10 cellular contexts compared by ENCODE assay signal in the genomic region with DNA sequence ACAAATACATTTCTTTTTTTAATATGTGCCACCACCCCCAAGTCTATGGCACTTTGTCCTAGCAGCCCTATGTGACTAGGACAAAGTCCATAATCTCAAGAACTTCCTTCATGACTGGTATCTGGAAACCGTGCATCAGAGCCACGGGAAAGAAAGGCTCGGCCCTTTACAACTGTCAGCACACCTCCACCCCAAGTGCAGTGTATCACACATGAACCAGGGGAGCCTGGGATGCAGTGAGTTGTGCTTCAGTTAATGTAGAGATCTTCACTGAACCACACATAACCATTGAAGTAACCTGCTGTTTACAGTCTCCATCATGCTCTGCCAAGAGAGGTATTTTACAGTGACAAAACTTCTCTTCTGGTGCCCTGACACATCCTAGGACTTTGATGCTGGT. TPM values are rescaled to one million over a fixed set of nuclear protein-coding genes. Genes with fewer than 3 reads are reported as not detected.
A peak's percentile ranks its signal among the peaks of the same experiment; 100 is the strongest.
DNase-seq lines count a peak whose midpoint lies in the region; ATAC-seq, FAIRE-seq and TF ChIP-seq lines count a peak whose summit lies in the region.
"Not testable (repeated sequence)": the region's sequence is repeated elsewhere in the genome, so short reads cannot be mapped to it uniquely, and the experiment has no call there.
"Had no signal": no experiment of that assay in that cellular context is flagged by ENCODE, and none has a peak within 500 bp of the region (broad histone marks: within the 10 kb centered on the region; RNA-seq: fewer than 3 reads in every experiment).

No MANE protein-coding gene starts in this region.

- H3K9me3 Mint-ChIP-seq in activated CD4-positive, alpha-beta T cell treated with anti-CD3 and anti-CD28 coated beads, Interleukin-2, amount 10 ng/mL, durations not matched to agents 24 days and 14 days, result not testable (repeated sequence)

- not testable (repeated sequence) for H3K4me3 Mint-ChIP-seq in activated CD4-positive, alpha-beta T cell treated with anti-CD3 and anti-CD28 coated beads, Interleukin-2, amount 10 ng/mL, durations not matched to agents 24 days and 14 days

- H3K9me3 ChIP-seq in colonic mucosa; mucosa of descending colon; mucosa of rectum (ENCODE audit: control insufficient read depth in 2 of 2, low read length in 2 of 2); small intestine (ENCODE audit: control insufficient read depth, low read depth); transverse colon: not testable (repeated sequence)

- not testable (repeated sequence) for TF ChIP-seq CTCF in colonic mucosa (IDR thresholded peaks at IDR 0.05); mucosa of descending colon (IDR thresholded peaks at IDR 0.05); transverse colon (IDR thresholded peaks at IDR 0.05)

- not testable (repeated sequence) for TF ChIP-seq POLR2A in transverse colon (IDR thresholded peaks at IDR 0.05)

- in situ Hi-C loops in transverse colon (cut with MboI; ENCODE audit: low pct_ligation_motif_present in 1 of 4, low pct_unique_long_range_greater_than_20kb in 1 of 4, low sequenced_read_pairs in 3 of 4), result not testable (repeated sequence)

- intact Hi-C loops in activated CD4-positive, alpha-beta T cell treated with anti-CD3 and anti-CD28 coated beads, Interleukin-2, amount 10 ng/mL, durations not matched to agents 24 days and 14 days (cut with micrococcal nuclease); colonic mucosa (cut with DNase I); left colon (cut with DNase I, micrococcal nuclease); mucosa of descending colon (cut with DNase I, micrococcal nuclease); transverse colon (cut with DNase I; ENCODE audit: low total_unique reads): not testable (repeated sequence)

- H3K4me1 Mint-ChIP-seq in activated CD4-positive, alpha-beta T cell treated with anti-CD3 and anti-CD28 coated beads, Interleukin-2, amount 10 ng/mL, durations not matched to agents 24 days and 14 days, result not testable (repeated sequence)

- DNase-seq in activated CD4-positive, alpha-beta T cell treated with anti-CD3 and anti-CD28 coated beads, Interleukin-2, amount 10 ng/mL, durations not matched to agents 24 days and 14 days, result peak; percentile 42
- DNase-seq in colonic mucosa (peak; percentile 54), left colon (peak; percentile 30 to 51), mucosa of descending colon (peak; percentile 35 to 57 (median 55)), small intestine (peak; percentile 48), transverse colon (peak; percentile 28)

- ATAC-seq in left colon (peak; percentile 92), mucosa of descending colon (peak; percentile 73)

- not testable (repeated sequence) for H3K27ac Mint-ChIP-seq in activated CD4-positive, alpha-beta T cell treated with anti-CD3 and anti-CD28 coated beads, Interleukin-2, amount 10 ng/mL, durations not matched to agents 24 days and 14 days

- not testable (repeated sequence) for FAIRE-seq in small intestine (lab: Jason Lieb, UNC)

- TF ChIP-seq EP300 in transverse colon (IDR thresholded peaks at IDR 0.05; ENCODE audit: low read depth), result not testable (repeated sequence)

- H3K9ac ChIP-seq in colonic mucosa (ENCODE audit: low read depth in 2 of 2, low read length in 2 of 2); mucosa of rectum (ENCODE audit: low read depth in 1 of 2, low read length in 2 of 2): not testable (repeated sequence)

- not testable (repeated sequence) for H3K36me3 Mint-ChIP-seq in activated CD4-positive, alpha-beta T cell treated with anti-CD3 and anti-CD28 coated beads, Interleukin-2, amount 10 ng/mL, durations not matched to agents 24 days and 14 days (ENCODE audit: low read depth)

- H3K4me3 ChIP-seq in colonic mucosa; mucosa of descending colon; mucosa of rectum (ENCODE audit: low read length in 2 of 2); small intestine (ENCODE audit: low read depth in 1 of 2, low read length in 2 of 2); transverse colon: not testable (repeated sequence)

- WGBS in small intestine, 3 donors, result 58% methylated on average over 2 of the region's 3 CpGs; no CpG with 5 or more reads in 2 of the 3 donors
- WGBS in transverse colon (ENCODE audit: low coverage in 1 of 2), 2 donors, result no CpG with 5 or more reads among the region's 3 CpGs

- not testable (repeated sequence) for H3K27me3 ChIP-seq in colonic mucosa; mucosa of rectum (ENCODE audit: control insufficient read depth in 2 of 2, insufficient read depth in 2 of 2, low read length in 2 of 2); small intestine (ENCODE audit: control insufficient read depth in 2 of 2, insufficient read depth in 2 of 2, low read length in 2 of 2); transverse colon

- H3K36me3 ChIP-seq in colonic mucosa; mucosa of descending colon (ENCODE audit: low read depth); mucosa of rectum (ENCODE audit: control insufficient read depth in 2 of 2, insufficient read depth in 2 of 2, low read length in 2 of 2); small intestine (ENCODE audit: control insufficient read depth in 2 of 2, insufficient read depth in 2 of 2, low read length in 2 of 2); transverse colon: not testable (repeated sequence)

- H3K27ac ChIP-seq in colonic mucosa (peak overlapping the region; percentile 27), mucosa of rectum (ENCODE audit: low read depth in 2 of 2, low read length in 2 of 2) (peak overlapping the region; percentile 23 to 71)
- H3K27ac ChIP-seq in small intestine (ENCODE audit: low read depth in 1 of 2, low read length in 1 of 2); transverse colon: not testable (repeated sequence)

- H3K27me3 Mint-ChIP-seq in activated CD4-positive, alpha-beta T cell treated with anti-CD3 and anti-CD28 coated beads, Interleukin-2, amount 10 ng/mL, durations not matched to agents 24 days and 14 days, result not testable (repeated sequence)

- H3K4me1 ChIP-seq in colonic mucosa; mucosa of descending colon (ENCODE audit: low read depth); mucosa of rectum (ENCODE audit: control insufficient read depth in 2 of 2, insufficient read depth in 2 of 2, low read length in 2 of 2); small intestine (ENCODE audit: control insufficient read depth in 2 of 2, insufficient read depth in 1 of 2, low read depth in 1 of 2, low read length in 1 of 2); transverse colon: not testable (repeated sequence)

RNA-seq across cellular contexts. Expression of gene NUTM2B, which starts 11.9 kb away (rescaled TPM):
- total RNA-seq in activated CD4-positive, alpha-beta T cell treated with anti-CD3 and anti-CD28 coated beads, Interleukin-2, amount 10 ng/mL, durations not matched to agents 24 days and 14 days, result 0.91 and 1.1 TPM in 2 replicates
- 1 to 10 TPM in 1 of 2 donors, under 1 TPM in 1; 0.98 to 1.2 TPM for total RNA-seq in colonic mucosa
- total RNA-seq in left colon, result 1 to 10 TPM; 1.3 to 1.5 TPM
- total RNA-seq in mucosa of descending colon, result 1 to 10 TPM in 2 of 3 donors, under 1 TPM in 1; 0.87 to 2.8 (median 1.0) TPM
- 1 to 10 TPM in 1 of 3 donors, under 1 TPM in 2; 0.13 to 1.6 (median 0.89) TPM for polyA plus RNA-seq in small intestine
- total RNA-seq in transverse colon, result 1 to 10 TPM in 2 of 4 donors, under 1 TPM in 1, not detected in 1; 0.79 to 6.8 (median 1.6) TPM
- polyA plus RNA-seq: AG04450; CD14-positive monocyte; CD8-positive, alpha-beta memory T cell had no signal
